30 cellular contexts compared by ENCODE assay signal in the genomic region with DNA sequence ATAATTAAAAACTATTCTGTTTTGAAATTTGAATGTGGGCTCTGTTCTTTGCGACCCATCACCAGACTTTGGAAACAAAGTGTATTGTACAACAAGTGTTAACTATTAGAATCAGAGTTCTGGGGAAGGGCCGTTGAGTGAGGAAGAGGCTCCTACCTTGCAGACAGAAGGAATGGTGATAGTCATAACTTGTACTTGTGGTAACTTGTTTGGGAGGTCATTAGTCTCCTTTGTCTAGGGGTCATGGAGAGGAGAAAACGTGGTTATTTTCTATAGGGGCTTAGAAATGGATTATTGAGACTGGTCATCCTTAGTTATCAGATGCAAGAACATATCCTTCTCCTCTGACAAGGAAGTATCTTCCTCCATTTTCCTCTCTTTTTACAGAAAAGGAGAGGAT.
"Had no signal": no experiment of that assay in that cellular context is flagged by ENCODE, and none has a peak within 500 bp of the region (broad histone marks: within the 10 kb centered on the region; RNA-seq: fewer than 3 reads in every experiment).

No MANE protein-coding gene starts in this region.

- H3K4me3 ChIP-seq: adrenal gland, body of pancreas, gastroesophageal sphincter, heart right ventricle had no signal

- H3K9me3 ChIP-seq: adrenal gland, body of pancreas, gastroesophageal sphincter, heart right ventricle had no signal

- DNase-seq: activated B cell treated with CpG ODN at 0.5 μM for 24 hours; activated CD4-positive, alpha-beta T cell treated with anti-CD3 and anti-CD28 coated beads for 48 hours; activated CD4-positive, alpha-beta T cell treated with anti-CD3 and anti-CD28 coated beads, Interleukin-2, amount 50 U/mL, for 1 hour; activated CD4-positive, alpha-beta T cell treated with anti-CD3 and anti-CD28 coated beads, Interleukin-2, amount 50 U/mL, for 48 hours; activated CD8-positive, alpha-beta memory T cell treated with anti-CD3 and anti-CD28 coated beads for 24 hours; activated CD8-positive, alpha-beta T cell treated with anti-CD3 and anti-CD28 coated beads for 36 hours; activated effector memory CD4-positive, alpha-beta T cell treated with Interleukin-2 at 50 U/mL for 16 hours; activated gamma-delta T cell treated with Interleukin-2 at 50 U/mL for 16 hours; activated naive CD4-positive, alpha-beta T cell treated with anti-CD3 and anti-CD28 coated beads for 36 hours; activated naive CD8-positive, alpha-beta T cell treated with anti-CD3 and anti-CD28 coated beads for 36 hours; activated naive CD8-positive, alpha-beta T cell treated with anti-CD3 and anti-CD28 coated beads, Interleukin-2, amount 50 U/mL, for 24 hours; activated T-cell treated with anti-CD3 and anti-CD28 coated beads, Interleukin-2, amount 50 U/mL, for 4 hours; adrenal gland; amygdala; aorta; body of pancreas; cortex of kidney; dermis blood vessel endothelial cell; effector CD4-positive, alpha-beta T cell; effector memory CD8-positive, alpha-beta T cell; foreskin melanocyte; heart right ventricle; T-helper 1 cell; T-helper 17 cell; T1000; WERI-Rb-1 had no signal

- H3K27me3 ChIP-seq: adrenal gland, body of pancreas, gastroesophageal sphincter, heart right ventricle had no signal

- ATAC-seq: activated CD4-positive, CD25-positive, alpha-beta regulatory T cell treated with anti-CD3 and anti-CD28 coated beads, Interleukin-2, amount 50 U/mL, for 24 hours; activated CD8-positive, alpha-beta T cell treated with anti-CD3 and anti-CD28 coated beads for 36 hours; activated naive CD8-positive, alpha-beta T cell treated with anti-CD3 and anti-CD28 coated beads, Interleukin-2, amount 50 U/mL, for 24 hours; activated T-cell treated with anti-CD3 and anti-CD28 coated beads, Interleukin-2, amount 50 U/mL, for 4 hours; activated T-helper 17 cell treated with anti-CD3 and anti-CD28 coated beads, Interleukin-2, amount 50 U/mL, for 72 hours; body of pancreas; effector memory CD8-positive, alpha-beta T cell; gastroesophageal sphincter; heart right ventricle; T-helper 17 cell had no signal

- H3K4me1 ChIP-seq: adrenal gland, body of pancreas, gastroesophageal sphincter, heart right ventricle had no signal

- H3K36me3 ChIP-seq: adrenal gland, gastroesophageal sphincter, heart right ventricle, WERI-Rb-1 had no signal

- H3K27ac ChIP-seq: adrenal gland, body of pancreas, epithelial cell of prostate, gastroesophageal sphincter, heart right ventricle, WERI-Rb-1 had no signal
